In the genomic region with DNA sequence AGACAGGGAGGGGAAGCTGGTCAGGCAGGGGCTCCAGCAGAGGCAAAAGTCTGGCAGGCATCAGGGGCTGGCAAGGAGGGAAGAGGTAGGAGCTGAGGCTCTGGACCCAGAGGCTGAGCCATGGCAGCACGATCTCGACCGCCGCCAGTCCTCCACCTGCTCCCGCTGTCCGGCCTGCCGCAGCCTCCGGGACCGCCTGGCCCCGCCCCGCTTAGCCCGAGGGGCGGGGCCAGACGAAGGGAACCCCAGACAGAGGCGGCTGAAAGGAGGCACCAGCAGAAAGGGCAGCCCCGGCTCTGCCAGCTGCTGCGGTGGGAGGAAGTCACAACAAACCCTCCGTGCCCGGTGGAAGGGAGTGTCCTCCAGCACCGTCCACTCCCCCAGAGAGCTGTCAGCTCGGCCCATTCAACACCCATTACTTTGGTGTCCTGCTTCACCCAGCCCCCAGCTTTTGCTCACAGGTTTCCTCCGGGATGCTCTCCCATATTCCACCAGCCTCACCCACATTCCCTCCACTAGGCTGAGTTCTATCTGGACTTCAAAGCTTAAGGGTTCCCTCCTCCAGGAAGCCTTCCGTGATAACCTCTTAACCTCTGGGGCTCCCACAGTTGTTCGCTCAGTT, we compare ENCODE assay signal across 7 cellular contexts. TPM values are rescaled to one million over a fixed set of nuclear protein-coding genes. Genes with fewer than 3 reads are reported as not detected.
DNase-seq lines count a peak whose midpoint lies in the region; ATAC-seq lines count a peak whose summit lies in the region.

A gene with protein sequence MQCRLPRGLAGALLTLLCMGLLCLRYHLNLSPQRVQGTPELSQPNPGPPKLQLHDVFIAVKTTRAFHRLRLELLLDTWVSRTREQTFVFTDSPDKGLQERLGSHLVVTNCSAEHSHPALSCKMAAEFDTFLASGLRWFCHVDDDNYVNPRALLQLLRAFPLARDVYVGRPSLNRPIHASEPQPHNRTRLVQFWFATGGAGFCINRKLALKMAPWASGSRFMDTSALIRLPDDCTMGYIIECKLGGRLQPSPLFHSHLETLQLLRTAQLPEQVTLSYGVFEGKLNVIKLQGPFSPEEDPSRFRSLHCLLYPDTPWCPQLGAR (minus strand): TSS at position 161 of the 622 bp plus-strand sequence. CDS start 207 bp downstream, outside the sequence.

- in situ Hi-C loops in endometrial microvascular endothelial cells (cut with HindIII; ENCODE audit: inconsistent ontology term, low pct_unique_long_range_greater_than_20kb, low sequenced_read_pairs), result no loop called here

- DNase-seq in NCI-H82 (lab: John Stamatoyannopoulos, UW), result peak; percentile 66
- DNase-seq in activated CD8-positive, alpha-beta memory T cell treated with anti-CD3 and anti-CD28 coated beads for 48 hours (ENCODE audit: low read depth in 2 of 3, low spot score in 2 of 3), result peak; percentile 42 to 60 (median 45)
- DNase-seq in mucosa of gallbladder (ENCODE audit: low spot score), result peak; percentile 73
- DNase-seq in stimulated activated CD8-positive, alpha-beta memory T cell treated with anti-CD3 and anti-CD28 coated beads, Interleukin-7, amount 100 ng/mL, for 1 hour (ENCODE audit: low read depth in 2 of 2), result peak; percentile 42 to 46

- ATAC-seq in GM18498 (IDR thresholded peaks at IDR 0.05; ENCODE audit: unreplicated experiment), result peak; percentile 63
- peak; percentile 59 for ATAC-seq in HG02852 (IDR thresholded peaks at IDR 0.05; ENCODE audit: unreplicated experiment)

RNA-seq across cellular contexts. Expression of the gene that starts here (rescaled TPM):
- 321 TPM for total RNA-seq in endometrial microvascular endothelial cells (ENCODE audit: inconsistent ontology term)
- 24.2 TPM for total RNA-seq in mucosa of gallbladder

Comparison
In these comparisons a context has a peak if more than half of its experiments do, and no peak if none do; other contexts are left out.
1. Peak in every context shown above with its lines: DNase-seq and ATAC-seq.
2. RNA of the gene that starts here (total RNA-seq): 321 TPM in endometrial microvascular endothelial cells (single experiment); 24.2 TPM in mucosa of gallbladder (single experiment); every median in the first group is over 10 times any median in the second.